19 cellular contexts compared by ENCODE assay signal in genomic region chr2:96100893-96101304, GRCh38. TPM values are rescaled to one million over a fixed set of nuclear protein-coding genes. Genes with fewer than 3 reads are reported as not detected.
A peak's percentile ranks its signal among the peaks of the same experiment; 100 is the strongest.
DNase-seq lines count a peak whose midpoint lies in the region; ATAC-seq and TF ChIP-seq lines count a peak whose summit lies in the region.
"Had no signal": no experiment of that assay in that cellular context is flagged by ENCODE, and none has a peak within 500 bp of the region (broad histone marks: within the 10 kb centered on the region; RNA-seq: fewer than 3 reads in every experiment).

No MANE protein-coding gene starts in this region.

- peaks cover 2% of the 10 kb centered on the region for H3K36me3 Mint-ChIP-seq in central memory CD8-positive, alpha-beta T cell (ENCODE audit: insufficient read depth)

- H3K27me3 ChIP-seq in right atrium auricular region, result no peaks in the 10 kb centered on the region
- no peaks in the 10 kb centered on the region for H3K27me3 ChIP-seq in left lung

- H3K27ac ChIP-seq in right atrium auricular region (no peak overlapping the region), left lung (no peak overlapping the region)

- H3K9me3 Mint-ChIP-seq in central memory CD8-positive, alpha-beta T cell, result peaks cover 10% of the 10 kb centered on the region

- H3K4me3 ChIP-seq in right atrium auricular region (no peak overlapping the region), left lung (no peak overlapping the region)

- H3K27me3 Mint-ChIP-seq in central memory CD8-positive, alpha-beta T cell, result no peaks in the 10 kb centered on the region
- H3K27me3 Mint-ChIP-seq: activated T-cell treated with anti-CD3 and anti-CD28 coated beads, Interleukin-2, amount 50 U/mL, for 24 hours had no signal

- TF ChIP-seq CTCF in right atrium auricular region (IDR thresholded peaks at IDR 0.05) (no peak), omental fat pad (IDR thresholded peaks at IDR 0.05) (no peak), left lung (IDR thresholded peaks at IDR 0.05) (no peak)

- H3K4me1 ChIP-seq in right atrium auricular region (peaks cover 0 to 45% of the 10 kb centered on the region in 2 donors), left lung (no peaks in the 10 kb centered on the region)

- H3K36me3 ChIP-seq in right atrium auricular region (no peaks in the 10 kb centered on the region), left lung (no peaks in the 10 kb centered on the region)

- peak; percentile 11 for DNase-seq in right atrium auricular region (ENCODE audit: low spot score)
- DNase-seq in left cardiac atrium, result no peak
- DNase-seq in central memory CD8-positive, alpha-beta T cell (ENCODE audit: low spot score in 2 of 2), result peak in 1 of 2 donors; percentile 2
- DNase-seq in omental fat pad (ENCODE audit: low spot score), result peak; percentile 14
- no peak for DNase-seq in left lung
- no peak for DNase-seq in NCI-H187 treated with DMSO at 0.1 percent for 48 hours (lab: John Stamatoyannopoulos, UW)
- DNase-seq: activated CD4-positive, alpha-beta T cell treated with anti-CD3 and anti-CD28 coated beads, Interleukin-2, amount 50 U/mL, for 4 hours; caudate nucleus; effector CD8-positive, alpha-beta T cell; NCI-H2029 treated with DMSO at 0.1 percent for 48 hours; NCI-H510A treated with DMSO at 0.1 percent for 48 hours; stimulated activated naive CD4-positive, alpha-beta T cell; trophoblast cell had no signal

- H3K4me3 Mint-ChIP-seq in central memory CD8-positive, alpha-beta T cell, result no peak overlapping the region
- H3K4me3 Mint-ChIP-seq: activated T-cell treated with anti-CD3 and anti-CD28 coated beads, Interleukin-2, amount 50 U/mL, for 24 hours; H9; naive thymus-derived CD8-positive, alpha-beta T cell had no signal

- no peaks in the 10 kb centered on the region for H3K4me1 Mint-ChIP-seq in central memory CD8-positive, alpha-beta T cell
- H3K4me1 Mint-ChIP-seq: naive thymus-derived CD8-positive, alpha-beta T cell had no signal

- H3K9me3 ChIP-seq in right atrium auricular region, result peaks cover 0 to 11% of the 10 kb centered on the region in 2 donors
- H3K9me3 ChIP-seq in left lung, result peaks cover 0 to 13% of the 10 kb centered on the region in 2 donors

- intact Hi-C loops in left cardiac atrium (cut with DNase I) (loop anchor here in 1 of 2 donors (10.0 kb wide), 1 partner anchor 96 kb away; no protein-coding TSS in a partner anchor), left lung (cut with DNase I) (no loop called here)

- peak overlapping the region; percentile 87 for H3K27ac Mint-ChIP-seq in central memory CD8-positive, alpha-beta T cell (ENCODE audit: low read depth)
- H3K27ac Mint-ChIP-seq: activated T-cell treated with anti-CD3 and anti-CD28 coated beads, Interleukin-2, amount 50 U/mL, for 24 hours; naive thymus-derived CD8-positive, alpha-beta T cell had no signal

- ATAC-seq in left cardiac atrium (no peak), omental fat pad (ENCODE audit: low FRiP score) (no peak), GM21825 (IDR thresholded peaks at IDR 0.05; ENCODE audit: unreplicated experiment) (no peak), left lung (no peak), GM21528 (IDR thresholded peaks at IDR 0.05; ENCODE audit: low FRiP score, unreplicated experiment) (no peak)
- ATAC-seq in central memory CD8-positive, alpha-beta T cell (replicated peaks; ENCODE audit: extremely low read depth, poor library complexity, severe bottlenecking), result no peak

RNA-seq across cellular contexts. Expression of gene ADRA2B, which starts 15.5 kb away (rescaled TPM):
- 1 to 10 TPM in 1 of 2 donors, under 1 TPM in 1; 0.47 to 1.4 TPM for total RNA-seq in right atrium auricular region
- total RNA-seq in left cardiac atrium, result 1 to 10 TPM; 1.6 to 2.3 TPM
- 1 to 10 TPM in 3 of 4 donors, under 1 TPM in 1; 0.63 to 9.8 (median 2.6) TPM for total RNA-seq in omental fat pad
- under 1 TPM; 0.20 to 0.34 TPM for total RNA-seq in left lung
- total RNA-seq: renal cortical epithelial cell had no signal

RNA-seq across cellular contexts. Expression of gene ASTL, which starts 37.4 kb away (rescaled TPM):
- total RNA-seq in right atrium auricular region (not detected), left cardiac atrium (not detected), omental fat pad (1 to 10 TPM in 1 of 4 donors, under 1 TPM in 1, not detected in 2; 0.84 to 3.3 TPM), left lung (not detected)
- total RNA-seq: renal cortical epithelial cell had no signal

RNA-seq across cellular contexts. Expression of gene DUSP2, which starts 44.3 kb away (rescaled TPM):
- 1 to 10 TPM; 4.0 to 9.0 TPM for total RNA-seq in right atrium auricular region
- total RNA-seq in left cardiac atrium, result 1 to 10 TPM; 1.6 to 2.4 TPM
- 100 to 1,000 TPM in 1 of 4 donors, 10 to 100 TPM in 1, 1 to 10 TPM in 2; 8.5 to 199 (median 18.8) TPM for total RNA-seq in omental fat pad
- 1 to 10 TPM; 3.6 to 5.7 TPM for total RNA-seq in left lung

Comparison
In these comparisons a context has a peak if more than half of its experiments do, and no peak if none do; other contexts are left out.
1. DNase-seq: peak in right atrium auricular region (single experiment) and omental fat pad (single experiment); none in left cardiac atrium (single experiment), left lung (0 of 2) and NCI-H187 treated with DMSO at 0.1 percent for 48 hours (single experiment).